In genomic region chr3:128402319-128402718, GRCh38 we compare ENCODE assay signal across 21 cellular contexts.
DNase-seq lines count a peak whose midpoint lies in the region; ATAC-seq and TF ChIP-seq lines count a peak whose summit lies in the region.
"Had no signal": no experiment of that assay in that cellular context is flagged by ENCODE, and none has a peak within 500 bp of the region (broad histone marks: within the 10 kb centered on the region; RNA-seq: fewer than 3 reads in every experiment).

No MANE protein-coding gene starts in this region.

- H3K4me3 ChIP-seq in stomach (no peak overlapping the region), lower lobe of right lung (no peak overlapping the region)

- no peak for DNase-seq in Right ventricle myocardium superior
- DNase-seq in left cardiac atrium: no peak
- peak; percentile 37 for DNase-seq in NCI-H69 (lab: John Stamatoyannopoulos, UW)
- DNase-seq in left kidney (ENCODE audit: low read depth, low spot score): peak; percentile 45
- peak; percentile 39 for DNase-seq in stomach
- no peak for DNase-seq in NCI-H187 (lab: John Stamatoyannopoulos, UW)
- DNase-seq in lower lobe of right lung: no peak
- DNase-seq: BE2C; CD4-positive, CD25-positive, alpha-beta regulatory T cell; DMS 273 treated with DMSO at 0.1 percent for 48 hours; DND-41; Kasumi-1; MM.1S; NCI-H1092; NCI-H1436 treated with DMSO at 0.1 percent for 48 hours; NCI-H2107; NCI-H226; NCI-H526 treated with DMSO at 0.1 percent for 48 hours; SHP77 treated with DMSO at 0.1 percent for 48 hours; SK-N-SH had no signal

- TF ChIP-seq POLR2A in stomach (IDR thresholded peaks at IDR 0.05): no peak

- no peaks in the 10 kb centered on the region for H3K36me3 ChIP-seq in stomach
- H3K36me3 ChIP-seq in lower lobe of right lung: no peaks in the 10 kb centered on the region

- intact Hi-C loops in Right ventricle myocardium superior (cut with DNase I) (no loop called here), left cardiac atrium (cut with DNase I) (no loop called here), stomach (cut with DNase I; ENCODE audit: low total_unique reads) (no loop called here), lower lobe of right lung (cut with DNase I) (no loop called here)

- TF ChIP-seq CTCF in stomach (IDR thresholded peaks at IDR 0.05) (no peak), lower lobe of right lung (IDR thresholded peaks at IDR 0.05) (no peak)

- peak; percentile 42 for ATAC-seq in Right ventricle myocardium superior (ENCODE audit: poor library complexity)
- no peak for ATAC-seq in left cardiac atrium
- ATAC-seq in lower lobe of right lung: no peak
- ATAC-seq in GM19463 (IDR thresholded peaks at IDR 0.05; ENCODE audit: unreplicated experiment): no peak

- no peaks in the 10 kb centered on the region for H3K4me1 ChIP-seq in stomach
- no peaks in the 10 kb centered on the region for H3K4me1 ChIP-seq in lower lobe of right lung

- H3K9me3 ChIP-seq in stomach: no peaks in the 10 kb centered on the region
- no peaks in the 10 kb centered on the region for H3K9me3 ChIP-seq in lower lobe of right lung
- H3K9me3 ChIP-seq: BE2C, SK-N-SH had no signal

- H3K27me3 ChIP-seq in stomach: no peaks in the 10 kb centered on the region
- no peaks in the 10 kb centered on the region for H3K27me3 ChIP-seq in lower lobe of right lung (ENCODE audit: low read depth)
- H3K27me3 ChIP-seq: BE2C had no signal

- no peak overlapping the region for H3K27ac ChIP-seq in stomach
- H3K27ac ChIP-seq in lower lobe of right lung: no peak overlapping the region

- no peak for TF ChIP-seq EP300 in stomach (IDR thresholded peaks at IDR 0.05)

- WGBS in stomach, 5 donors: 35 to 76% (median 58%) methylated on average over 11 of the region's 11 CpGs

Comparison
In these comparisons a context has a peak if more than half of its experiments do, and no peak if none do; other contexts are left out.
1. DNase-seq: peak in NCI-H69 (single experiment), left kidney (single experiment) and stomach (single experiment); none in Right ventricle myocardium superior (single experiment), left cardiac atrium (single experiment), NCI-H187 (0 of 2) and lower lobe of right lung (single experiment).